Comparison of ENCODE assay signal across 12 cellular contexts in genomic region chr3:188279696-188280398, GRCh38.
DNase-seq lines count a peak whose midpoint lies in the region; ATAC-seq and TF ChIP-seq lines count a peak whose summit lies in the region.
"Had no signal": no experiment of that assay in that cellular context is flagged by ENCODE, and none has a peak within 500 bp of the region (broad histone marks: within the 10 kb centered on the region; RNA-seq: fewer than 3 reads in every experiment).

No MANE protein-coding gene starts in this region.

- no peak for TF ChIP-seq POLR2A in HCT116 (IDR thresholded peaks at IDR 0.05; ENCODE audit: borderline replicate concordance, extremely low read depth, insufficient read depth, insufficient read length)

- intact Hi-C loops in HCT116 (cut with micrococcal nuclease) = no loop called here
- intact Hi-C loops in psoas muscle (cut with DNase I) = no loop called here

- DNase-seq in HCT116 (ENCODE audit: low read depth, low spot score) (no peak), NCI-H2107 treated with DMSO at 0.1 percent for 48 hours (lab: John Stamatoyannopoulos, UW; ENCODE audit: unreplicated experiment) (peak; percentile 99), endodermal cell (no peak), psoas muscle (no peak)
- DNase-seq: activated CD8-positive, alpha-beta memory T cell treated with anti-CD3 and anti-CD28 coated beads, Interleukin-2, amount 50 U/mL, for 4 hours; adrenal gland; effector CD4-positive, alpha-beta T cell; NCI-H187 treated with DMSO at 0.1 percent for 48 hours had no signal

- RAD21 ChIA-PET in HCT116 (lab: Charles Lee; ENCODE audit: low non-redundant PET in 1 of 2, low total read pairs in 2 of 2, uncharacterized antibody in 2 of 2, unreplicated experiment in 2 of 2) = no interaction called here

- H3K4me1 ChIP-seq in HCT116 (ENCODE audit: control insufficient read depth in 1 of 2, insufficient read depth in 2 of 2, low read length in 2 of 2) (peaks cover 8 to 17% of the 10 kb centered on the region in 2 experiments), endodermal cell (ENCODE audit: control insufficient read depth, insufficient read depth, low read length) (no peaks in the 10 kb centered on the region), psoas muscle (peaks cover 60% of the 10 kb centered on the region)

- H3K36me3 Mint-ChIP-seq in endodermal cell (ENCODE audit: low read depth) = no peaks in the 10 kb centered on the region

- CTCF ChIA-PET in HCT116 (lab: Charles Lee) = no interaction called here

- H3K27me3 ChIP-seq in HCT116 (ENCODE audit: insufficient read depth, low read length) (no peaks in the 10 kb centered on the region), endodermal cell (ENCODE audit: control insufficient read depth, insufficient read depth, low read length, poor library complexity, severe bottlenecking) (no peaks in the 10 kb centered on the region), psoas muscle (ENCODE audit: insufficient read depth in 3 of 3, low read length in 2 of 3) (no peaks in the 10 kb centered on the region)
- H3K27me3 ChIP-seq: adrenal gland had no signal

- H4K20me1 ChIP-seq in HCT116 (ENCODE audit: insufficient read depth) = no peaks in the 10 kb centered on the region

- H3K9ac ChIP-seq in HCT116 (ENCODE audit: low read length) (no peak overlapping the region), endodermal cell (ENCODE audit: extremely low read depth, low read length, poor library complexity, severe bottlenecking) (no peak overlapping the region)

- no peak overlapping the region for H3K4me3 Mint-ChIP-seq in endodermal cell
- H3K4me3 Mint-ChIP-seq: memory B cell had no signal

- peaks cover 3% of the 10 kb centered on the region; the same call in 1 of the 2 replicates for H3K79me2 ChIP-seq in HCT116 (ENCODE audit: insufficient read depth, low read length)

- POLR2A ChIA-PET in HCT116 (lab: Charles Lee) = no interaction called here

- H3K36me3 ChIP-seq in HCT116 (ENCODE audit: control insufficient read depth in 1 of 2, insufficient read depth in 2 of 2, low read length in 2 of 2) = no peaks in the 10 kb centered on the region
- peaks cover 6% of the 10 kb centered on the region for H3K36me3 ChIP-seq in endodermal cell (ENCODE audit: control insufficient read depth, insufficient read depth, low read length)
- no peaks in the 10 kb centered on the region for H3K36me3 ChIP-seq in psoas muscle (ENCODE audit: insufficient read depth in 1 of 2, low read depth in 1 of 2)
- H3K36me3 ChIP-seq: adrenal gland had no signal

- H3K9me3 ChIP-seq in HCT116 (ENCODE audit: control insufficient read depth in 1 of 2, insufficient read depth in 1 of 2, low read depth in 1 of 2, low read length in 2 of 2) (no peaks in the 10 kb centered on the region), endodermal cell (ENCODE audit: control insufficient read depth, low read length) (no peaks in the 10 kb centered on the region), psoas muscle (no peaks in the 10 kb centered on the region)
- H3K9me3 ChIP-seq: adrenal gland had no signal

- peaks cover 35% of the 10 kb centered on the region for H3K4me1 Mint-ChIP-seq in endodermal cell

- H3K27ac ChIP-seq in HCT116 (ENCODE audit: low read depth, low read length) (no peak overlapping the region), endodermal cell (ENCODE audit: low read depth, low read length) (no peak overlapping the region), psoas muscle (peak overlapping the region; percentile 73)
- H3K27ac ChIP-seq: adrenal gland had no signal

- H3K9me3 Mint-ChIP-seq in endodermal cell = no peaks in the 10 kb centered on the region
- H3K9me3 Mint-ChIP-seq: memory B cell had no signal

- no peaks in the 10 kb centered on the region for H3K9me2 ChIP-seq in HCT116 (ENCODE audit: insufficient read depth)

- 76 to 85% methylated on average over 5 to 6 of the region's 6 CpGs for WGBS in endodermal cell (ENCODE audit: insufficient coverage in 1 of 2, insufficient read length in 1 of 2), 2 experiments
- WGBS in psoas muscle, 3 donors = 45 to 49% (median 46%) methylated on average over 6 of the region's 6 CpGs

- BruUV-seq in HCT116 (replicated peaks; lab: Mats Ljungman, UMichigan) = no TSS peak

- no peaks in the 10 kb centered on the region for H3K27me3 Mint-ChIP-seq in endodermal cell (ENCODE audit: insufficient read depth)
- H3K27me3 Mint-ChIP-seq: memory B cell had no signal

- ATAC-seq in HCT116 (no peak), psoas muscle (peak in 2 of 4 donors; percentile 23 to 58), HG02588 (IDR thresholded peaks at IDR 0.05; ENCODE audit: unreplicated experiment) (no peak), HG03520 (IDR thresholded peaks at IDR 0.05; ENCODE audit: unreplicated experiment) (no peak), HG02884 (IDR thresholded peaks at IDR 0.05; ENCODE audit: unreplicated experiment) (no peak)

- TF ChIP-seq CTCF in HCT116 (IDR thresholded peaks at IDR 0.05 in 2 of 3, conservative IDR thresholded peaks at IDR 0.05 in 1 of 3; ENCODE audit: borderline replicate concordance in 1 of 3, insufficient read depth in 1 of 3, low read depth in 2 of 3, low read length in 2 of 3) = peak in 2 of 3 experiments; percentile 14 to 27; a peak in 1 of 6 replicates
- TF ChIP-seq CTCF in endodermal cell (conservative IDR thresholded peaks at IDR 0.05) = peak; percentile 33
- no peak for TF ChIP-seq CTCF in psoas muscle (IDR thresholded peaks at IDR 0.05)

- no peak overlapping the region for H3K4me3 ChIP-seq in HCT116 (replicated peaks in 1 of 2; ENCODE audit: low read depth in 1 of 2, low read length in 2 of 2)
- H3K4me3 ChIP-seq in endodermal cell (ENCODE audit: low read length) = no peak overlapping the region
- no peak overlapping the region for H3K4me3 ChIP-seq in psoas muscle
- H3K4me3 ChIP-seq: adrenal gland had no signal

- no peak overlapping the region for H2AFZ ChIP-seq in HCT116 (ENCODE audit: low read depth, low read length, poor library complexity, severe bottlenecking)

- TF ChIP-seq RAD21 in HCT116 (IDR thresholded peaks at IDR 0.05; ENCODE audit: low read depth) = peak; percentile 52

- H3K27ac Mint-ChIP-seq in endodermal cell = no peak overlapping the region
- H3K27ac Mint-ChIP-seq: memory B cell had no signal

- H3K4me2 ChIP-seq in HCT116 (ENCODE audit: low read length) = no peak overlapping the region

TF ChIP-seq in HCT116, 20 proteins besides CTCF, POLR2A, EP300 and RAD21:
- TF ChIP-seq ELF1 (IDR thresholded peaks at IDR 0.05; ENCODE audit: borderline replicate concordance, low read depth) (no peak), REST (IDR thresholded peaks at IDR 0.05; ENCODE audit: low read depth) (no peak), MAX (IDR thresholded peaks at IDR 0.05) (no peak), EZH2 (IDR thresholded peaks at IDR 0.05) (no peak), TCF7L2 (IDR thresholded peaks at IDR 0.05; ENCODE audit: borderline replicate concordance, extremely low read depth, insufficient read depth, insufficient read length) (no peak), ZFX (IDR thresholded peaks at IDR 0.05) (no peak), ZNF274 (IDR thresholded peaks at IDR 0.05; ENCODE audit: low read depth, low read length) (no peak), FOSL1 (IDR thresholded peaks at IDR 0.05; ENCODE audit: low read depth) (no peak)
